Comparison of ENCODE assay signal across 14 cellular contexts in genomic region chr11:47512701-47513100, GRCh38. TPM values are rescaled to one million over a fixed set of nuclear protein-coding genes. Genes with fewer than 3 reads are reported as not detected.
DNase-seq lines count a peak whose midpoint lies in the region; ATAC-seq, FAIRE-seq and TF ChIP-seq lines count a peak whose summit lies in the region.
"Had no signal": no experiment of that assay in that cellular context is flagged by ENCODE, and none has a peak within 500 bp of the region (broad histone marks: within the 10 kb centered on the region; RNA-seq: fewer than 3 reads in every experiment).

No MANE protein-coding gene starts in this region.

- CTCF ChIA-PET in K562 (lab: Yijun Ruan, JAX; ENCODE audit: low intra/inter-chr PET ratio): no interaction called here

- POLR2A ChIA-PET in K562 (lab: Yijun Ruan, JAX): interaction anchor here (1.1 to 1.8 kb wide), 4 partner anchors 10 to 22 kb away, joined by 3 to 5 read pairs (median 4); no protein-coding TSS in a partner anchor
- POLR2A ChIA-PET in naive thymus-derived CD8-positive, alpha-beta T cell (lab: Charles Lee): interaction anchor here (1.0 kb wide), 1 partner anchor 9 kb away, joined by 4 read pairs; no protein-coding TSS in a partner anchor

- H3K4me1 ChIP-seq in ACC112 (ENCODE audit: control insufficient read depth, insufficient read depth, low read length, unreplicated experiment) (peaks cover 79% of the 10 kb centered on the region), HUES6 (ENCODE audit: control insufficient read depth, insufficient read depth, low read length) (peaks cover 51% of the 10 kb centered on the region), K562 (replicated peaks in 1 of 2; ENCODE audit: control insufficient read depth in 2 of 2, insufficient read depth in 2 of 2, low read length in 2 of 2) (peaks cover 40 to 68% of the 10 kb centered on the region in 2 experiments)

- H3K36me3 ChIP-seq in ACC112 (ENCODE audit: insufficient read depth, low read length) (no peaks in the 10 kb centered on the region), HUES6 (ENCODE audit: control insufficient read depth, insufficient read depth, low read length) (0 out of 2 replicates have a peak, but pooled peaks cover 2% of the 10 kb centered on the region), K562 (ENCODE audit: control insufficient read depth, insufficient read depth, low read length) (peaks cover 6% of the 10 kb centered on the region; the same call in 2 of the 3 replicates)
- H3K36me3 ChIP-seq: colonic mucosa, heart left ventricle had no signal

- no peak for FAIRE-seq in K562 (lab: Jason Lieb, UNC)
- FAIRE-seq: small intestine had no signal

- no TSS peak for BruUV-seq in K562 (replicated peaks; lab: Mats Ljungman, UMichigan)

- TF ChIP-seq EP300 in K562 (IDR thresholded peaks at IDR 0.05; ENCODE audit: low read length): no peak

- H3K36me3 Mint-ChIP-seq in naive thymus-derived CD8-positive, alpha-beta T cell: peaks cover 0 to 26% (median 0%) of the 10 kb centered on the region in 3 donors

- H3K4me3 ChIP-seq in ACC112 (ENCODE audit: low read depth, low read length) (no peak overlapping the region), HUES6 (ENCODE audit: low read depth, low read length) (no peak overlapping the region), K562 (no peak overlapping the region)
- H3K4me3 ChIP-seq: colonic mucosa, heart left ventricle had no signal

- H3K9me3 Mint-ChIP-seq in naive thymus-derived CD8-positive, alpha-beta T cell: no peaks in the 10 kb centered on the region

- H2AFZ ChIP-seq in ACC112 (ENCODE audit: low read length, unreplicated experiment) (no peak overlapping the region), K562 (ENCODE audit: low read depth, low read length) (no peak overlapping the region)

- WGBS in K562 (ENCODE audit: insufficient coverage, low coverage, missing lambda C conversion rate): 23% methylated on average over 2 of the region's 2 CpGs

- in situ Hi-C loops in K562 (cut with MboI): no loop called here

- H3K9ac ChIP-seq in HUES6 (ENCODE audit: low read length): no peak overlapping the region
- H3K9ac ChIP-seq in K562 (ENCODE audit: insufficient read depth in 1 of 2, low read depth in 2 of 2, low read length in 2 of 2): peak overlapping the region; percentile 23 to 27; a peak in 3 of 4 replicates

- intact Hi-C loops in K562 (cut with micrococcal nuclease): loop anchor here (5.0 kb wide), 1 partner anchor 40 kb away; the partner anchor contains the start of gene CELF1

- peaks cover 27% of the 10 kb centered on the region; the same call in 1 of the 2 replicates for H4K20me1 ChIP-seq in K562 (replicated peaks; ENCODE audit: control insufficient read depth, insufficient read depth, low read length)

- H3K4me2 ChIP-seq in K562 (ENCODE audit: insufficient read depth, low read length): no peak overlapping the region

- TF ChIP-seq CTCF in K562 (IDR thresholded peaks at IDR 0.05 in 2 of 3, conservative IDR thresholded peaks at IDR 0.05 in 1 of 3; ENCODE audit: insufficient read depth in 2 of 3, low read depth in 1 of 3, low read length in 3 of 3): no peak

- H3K27ac ChIP-seq in ACC112 (ENCODE audit: low read depth, low read length): peak overlapping the region; percentile 64
- H3K27ac ChIP-seq in HUES6 (ENCODE audit: low read depth, low read length): peak overlapping the region; percentile 43; the same call in 1 of the 2 replicates
- H3K27ac ChIP-seq in K562 (ENCODE audit: extremely low read depth, low read depth, low read length): peak overlapping the region; percentile 55
- H3K27ac ChIP-seq in substantia nigra (ENCODE audit: low read depth, low read length, poor library complexity, severe bottlenecking): no peak overlapping the region
- H3K27ac ChIP-seq: C4-2B, colonic mucosa, HL-60 had no signal

- TF ChIP-seq POLR2A in K562 (conservative IDR thresholded peaks at IDR 0.05): no peak

- no peaks in the 10 kb centered on the region for H3K27me3 ChIP-seq in ACC112 (ENCODE audit: insufficient read depth, low read length)
- no peaks in the 10 kb centered on the region for H3K27me3 ChIP-seq in HUES6 (ENCODE audit: control insufficient read depth, insufficient read depth, low read length)
- no peaks in the 10 kb centered on the region for H3K27me3 ChIP-seq in K562 (ENCODE audit: control insufficient read depth in 2 of 2, insufficient read depth in 2 of 2, low read length in 2 of 2)
- H3K27me3 ChIP-seq: colonic mucosa, heart left ventricle had no signal

- no peaks in the 10 kb centered on the region for H3K9me3 ChIP-seq in HUES6 (ENCODE audit: control insufficient read depth, insufficient read depth, low read depth, low read length)
- no peaks in the 10 kb centered on the region for H3K9me3 ChIP-seq in K562 (replicated peaks; ENCODE audit: control insufficient read depth, insufficient read depth, low read depth, low read length)
- H3K9me3 ChIP-seq: colonic mucosa, heart left ventricle had no signal

- peak overlapping the region in 1 of 10 donors; percentile 11 for H3K4me3 Mint-ChIP-seq in naive thymus-derived CD8-positive, alpha-beta T cell

- no peak for DNase-seq in K562 (ENCODE audit: extremely low read depth in 1 of 4, low spot score in 3 of 4)
- DNase-seq in naive thymus-derived CD8-positive, alpha-beta T cell: no peak
- DNase-seq in hypothalamus (lab: John Stamatoyannopoulos, UW): no peak
- DNase-seq in SHP77 (lab: John Stamatoyannopoulos, UW): no peak
- DNase-seq in SW480 (ENCODE audit: low spot score): no peak
- DNase-seq in substantia nigra (lab: John Stamatoyannopoulos, UW): no peak
- DNase-seq: colonic mucosa, NCI-H1105 treated with DMSO at 0.1 percent for 48 hours, small intestine had no signal

- peak overlapping the region in 7 of 10 donors; percentile 18 to 87 (median 22) for H3K27ac Mint-ChIP-seq in naive thymus-derived CD8-positive, alpha-beta T cell

- no peaks in the 10 kb centered on the region for H3K27me3 Mint-ChIP-seq in naive thymus-derived CD8-positive, alpha-beta T cell

- H3K79me2 ChIP-seq in ACC112 (ENCODE audit: control insufficient read depth, insufficient read depth, low read length, unreplicated experiment) (peaks cover 92% of the 10 kb centered on the region), K562 (ENCODE audit: control insufficient read depth, insufficient read depth, low read length) (peaks cover 98% of the 10 kb centered on the region)

- ATAC-seq in K562: peak; percentile 8; the same call in 1 of the 3 replicates
- ATAC-seq in naive thymus-derived CD8-positive, alpha-beta T cell: no peak

- peaks cover 7% of the 10 kb centered on the region for H3K9me1 ChIP-seq in K562 (ENCODE audit: control insufficient read depth, insufficient read depth, low read length)

- no peak for TF ChIP-seq RAD21 in K562 (CRISPR knock-in tag; conservative IDR thresholded peaks at IDR 0.05 in 1 of 2, IDR thresholded peaks at IDR 0.05 in 1 of 2)

- peaks cover 27 to 95% (median 71%) of the 10 kb centered on the region in 4 donors for H3K4me1 Mint-ChIP-seq in naive thymus-derived CD8-positive, alpha-beta T cell

TF ChIP-seq in K562, 482 proteins besides CTCF, POLR2A, EP300 and RAD21 (continues in another document):
- no peak for TF ChIP-seq CAMTA2 (CRISPR knock-in tag; conservative IDR thresholded peaks at IDR 0.05)

RNA-seq across cellular contexts. Expression of gene CELF1, which starts 40.2 kb away (rescaled TPM):
- 291 and 350 TPM in 2 replicates for total RNA-seq in K562 (2011; cell fraction: chromatin; rRNA removed; ENCODE audit: low replicate concordance)
- 140 and 172 TPM in 2 replicates for total RNA-seq in K562 (2011; cell fraction: nucleolus; rRNA removed)
- total RNA-seq in K562 (2011; cell fraction: nucleoplasm; rRNA removed): 256 and 337 TPM in 2 replicates
- 59.2 and 63.9 TPM in 2 replicates for total RNA-seq in K562 (2014; rRNA removed)
- 77.4 and 79.1 TPM in 2 replicates for total RNA-seq in K562 (2014; rRNA removed; fragmentation: Illumina TruSeq; extraction: Trizol)
- 65.1 and 71.4 TPM in 2 replicates for total RNA-seq in K562 (2015; rRNA removed; fragmentation: Illumina TruSeq; extraction: Trizol)
- total RNA-seq in K562 (2021): 102 and 111 TPM in 2 replicates
- 124 and 142 TPM in 2 replicates for polyA plus RNA-seq in K562 (2011; rRNA removed)
- polyA plus RNA-seq in K562 (2011; cell fraction: cytosol; rRNA removed): 75.5 and 93.9 TPM in 2 replicates
- polyA plus RNA-seq in K562 (2011; cell fraction: nucleus; rRNA removed): 276 and 281 TPM in 2 replicates
- 28.5 and 38.8 TPM in 2 replicates for polyA plus RNA-seq in K562 (2012)
- 75.0 and 81.6 TPM in 2 replicates for polyA plus RNA-seq in K562 (2014; fragmentation: Illumina TruSeq; extraction: Trizol)
- polyA plus RNA-seq in K562 (2014; fragmentation: Nextera tagmentation; extraction: Ambion mirVana): 10 to 100 TPM; 11.3 to 21.6 TPM
- 82.8 and 88.9 TPM in 2 replicates for polyA plus RNA-seq in K562 (2014; rRNA removed)
- polyA minus RNA-seq in K562 (2011; rRNA and poly(A)+ RNA removed): 138 and 183 TPM in 2 replicates
- polyA minus RNA-seq in K562 (2011; cell fraction: cytosol; rRNA and poly(A)+ RNA removed): 71.5 and 87.3 TPM in 2 replicates
- polyA minus RNA-seq in K562 (2011; cell fraction: nucleus; rRNA and poly(A)+ RNA removed): 67.6 and 122 TPM in 2 replicates
- 100 to 1,000 TPM; 133 to 138 TPM for total RNA-seq in naive thymus-derived CD8-positive, alpha-beta T cell
- polyA plus RNA-seq in naive thymus-derived CD8-positive, alpha-beta T cell: 10 to 100 TPM; 45.3 to 79.3 (median 55.3) TPM

RNA-seq across cellular contexts. Expression of gene PTPMT1, which starts 52.7 kb away (rescaled TPM):
- total RNA-seq in K562 (2011; cell fraction: chromatin; rRNA removed; ENCODE audit: low replicate concordance): 24.4 and 29.4 TPM in 2 replicates
- 46.2 and 48.8 TPM in 2 replicates for total RNA-seq in K562 (2011; cell fraction: nucleolus; rRNA removed)
- 40.4 and 62.1 TPM in 2 replicates for total RNA-seq in K562 (2011; cell fraction: nucleoplasm; rRNA removed)
- 140 and 146 TPM in 2 replicates for total RNA-seq in K562 (2014; rRNA removed)
- 59.3 and 60.4 TPM in 2 replicates for total RNA-seq in K562 (2014; rRNA removed; fragmentation: Illumina TruSeq; extraction: Trizol)
- total RNA-seq in K562 (2015; rRNA removed; fragmentation: Illumina TruSeq; extraction: Trizol): 61.2 and 65.3 TPM in 2 replicates
- 67.2 and 83.6 TPM in 2 replicates for total RNA-seq in K562 (2021)
- polyA plus RNA-seq in K562 (2011; rRNA removed): 69.8 and 80.0 TPM in 2 replicates
- 103 and 173 TPM in 2 replicates for polyA plus RNA-seq in K562 (2011; cell fraction: cytosol; rRNA removed)
- polyA plus RNA-seq in K562 (2011; cell fraction: nucleus; rRNA removed): 29.7 and 32.6 TPM in 2 replicates
- 73.7 and 80.8 TPM in 2 replicates for polyA plus RNA-seq in K562 (2012)
- polyA plus RNA-seq in K562 (2014; fragmentation: Illumina TruSeq; extraction: Trizol): 66.6 and 73.1 TPM in 2 replicates
- polyA plus RNA-seq in K562 (2014; fragmentation: Nextera tagmentation; extraction: Ambion mirVana): 10 to 100 TPM; 10.4 to 16.5 TPM
- 109 and 144 TPM in 2 replicates for polyA plus RNA-seq in K562 (2014; rRNA removed)
- 31.1 and 36.7 TPM in 2 replicates for polyA minus RNA-seq in K562 (2011; rRNA and poly(A)+ RNA removed)
- 23.8 and 30.2 TPM in 2 replicates for polyA minus RNA-seq in K562 (2011; cell fraction: cytosol; rRNA and poly(A)+ RNA removed)
- polyA minus RNA-seq in K562 (2011; cell fraction: nucleus; rRNA and poly(A)+ RNA removed): 18.9 and 21.1 TPM in 2 replicates
- 10 to 100 TPM; 19.1 to 22.2 TPM for total RNA-seq in naive thymus-derived CD8-positive, alpha-beta T cell
- polyA plus RNA-seq in naive thymus-derived CD8-positive, alpha-beta T cell: 10 to 100 TPM; 58.7 to 73.3 (median 71.0) TPM
